Comparison of ENCODE assay signal across 8 cellular contexts in genomic region chr3:67113802-67114407, GRCh38.
A peak's percentile ranks its signal among the peaks of the same experiment; 100 is the strongest.
DNase-seq lines count a peak whose midpoint lies in the region; TF ChIP-seq lines count a peak whose summit lies in the region.

No MANE protein-coding gene starts in this region.

- in situ Hi-C loops in HAP-1 (cut with MboI; ENCODE audit: low sequenced_read_pairs): loop anchor here (25.0 kb wide), 2 partner anchors 248 to 1773 kb away; no protein-coding TSS in a partner anchor

- H3K4me1 ChIP-seq in HAP-1 (no peaks in the 10 kb centered on the region), Loucy (ENCODE audit: insufficient read depth, low read length, poor library complexity, severe bottlenecking) (no peaks in the 10 kb centered on the region), SJSA1 (replicated peaks) (no peaks in the 10 kb centered on the region), uterus (no peaks in the 10 kb centered on the region)

- H3K9ac ChIP-seq in Loucy (ENCODE audit: low read depth, low read length, poor library complexity, severe bottlenecking): no peak overlapping the region

- intact Hi-C loops in activated naive CD4-positive, alpha-beta T cell treated with anti-CD3 and anti-CD28 coated beads for 36 hours (cut with micrococcal nuclease): loop anchor here (1.0 to 10.0 kb wide), 9 partner anchors 142 to 1778 kb away; no protein-coding TSS in a partner anchor
- intact Hi-C loops in posterior vena cava (cut with DNase I) (loop anchor here in 1 of 2 donors (5.0 kb wide), 1 partner anchor 1763 kb away; no protein-coding TSS in a partner anchor), uterus (cut with DNase I; ENCODE audit: low total_unique reads) (no loop called here)

- DNase-seq in GM12864 (ENCODE audit: low read depth) (peak; percentile 62), HAP-1 (ENCODE audit: low spot score in 2 of 2) (peak; percentile 55 to 87), SJSA1 (ENCODE audit: low read depth in 1 of 2, low spot score in 2 of 2) (peak; percentile 54 to 68), glutamatergic neuron (peak; percentile 83), posterior vena cava (ENCODE audit: low spot score) (peak; percentile 88), uterus (peak; percentile 27 to 28)
- DNase-seq in activated naive CD4-positive, alpha-beta T cell treated with anti-CD3 and anti-CD28 coated beads for 36 hours: peak; percentile 94

- peaks cover 24% of the 10 kb centered on the region for H3K27me3 Mint-ChIP-seq in activated naive CD4-positive, alpha-beta T cell treated with anti-CD3 and anti-CD28 coated beads for 36 hours (ENCODE audit: low read depth)
- H3K27me3 Mint-ChIP-seq in glutamatergic neuron (ENCODE audit: unreplicated experiment): peaks cover 2% of the 10 kb centered on the region

- no peak overlapping the region for H2AFZ ChIP-seq in Loucy (ENCODE audit: low read length)

- no peak overlapping the region for H3K4me2 ChIP-seq in Loucy (ENCODE audit: low read depth, low read length, poor library complexity, severe bottlenecking)

- no peaks in the 10 kb centered on the region for H3K79me2 ChIP-seq in Loucy (ENCODE audit: insufficient read depth, low read length)

- CTCF ChIA-PET in activated naive CD4-positive, alpha-beta T cell treated with anti-CD3 and anti-CD28 coated beads for 36 hours (lab: Charles Lee): interaction anchor here (0.6 to 3.6 kb wide), 44 partner anchors 9 to 1780 kb away, joined by 3 to 39 read pairs (median 4); partner anchors contain the start of gene SUCLG2

- H3K4me3 ChIP-seq in GM12864 (ENCODE audit: low read depth, low read length) (no peak overlapping the region), HAP-1 (no peak overlapping the region), Loucy (ENCODE audit: low read length, poor library complexity, severe bottlenecking) (no peak overlapping the region), SJSA1 (no peak overlapping the region), uterus (no peak overlapping the region)

- H3K9me2 ChIP-seq in Loucy (replicated peaks; ENCODE audit: low read depth, low read length): no peaks in the 10 kb centered on the region

- peaks cover 4% of the 10 kb centered on the region for H3K4me1 Mint-ChIP-seq in activated naive CD4-positive, alpha-beta T cell treated with anti-CD3 and anti-CD28 coated beads for 36 hours (ENCODE audit: low read depth)
- H3K4me1 Mint-ChIP-seq in glutamatergic neuron (ENCODE audit: low read depth, unreplicated experiment): peaks cover 1% of the 10 kb centered on the region

- H3F3A ChIP-seq in Loucy (ENCODE audit: low read depth): no peaks in the 10 kb centered on the region

- TF ChIP-seq CTCF in GM12864 (IDR thresholded peaks at IDR 0.05; ENCODE audit: low read depth, low read length, missing control alignments) (peak; percentile 96), Loucy (conservative IDR thresholded peaks at IDR 0.05; ENCODE audit: low read length) (peak; percentile 98), glutamatergic neuron (IDR thresholded peaks at IDR 0.05; ENCODE audit: partially characterized antibody, unreplicated experiment) (peak; percentile 87), uterus (IDR thresholded peaks at IDR 0.05) (peak; percentile 30 to 60 (median 52))

- H3K27ac Mint-ChIP-seq in activated naive CD4-positive, alpha-beta T cell treated with anti-CD3 and anti-CD28 coated beads for 36 hours: no peak overlapping the region
- H3K27ac Mint-ChIP-seq in glutamatergic neuron (ENCODE audit: unreplicated experiment): no peak overlapping the region

- no peaks in the 10 kb centered on the region for H3K9me3 Mint-ChIP-seq in activated naive CD4-positive, alpha-beta T cell treated with anti-CD3 and anti-CD28 coated beads for 36 hours
- no peaks in the 10 kb centered on the region for H3K9me3 Mint-ChIP-seq in glutamatergic neuron (ENCODE audit: unreplicated experiment)

- H3K9me3 ChIP-seq in HAP-1: no peaks in the 10 kb centered on the region
- H3K9me3 ChIP-seq in Loucy (ENCODE audit: insufficient read depth, low read depth, low read length): no peaks in the 10 kb centered on the region
- H3K9me3 ChIP-seq in SJSA1 (replicated peaks): no peaks in the 10 kb centered on the region
- no peaks in the 10 kb centered on the region for H3K9me3 ChIP-seq in uterus

- H3K27me3 ChIP-seq in HAP-1 (ENCODE audit: low read depth) (no peaks in the 10 kb centered on the region), Loucy (ENCODE audit: insufficient read depth, low read length, poor library complexity, severe bottlenecking) (no peaks in the 10 kb centered on the region), SJSA1 (replicated peaks) (no peaks in the 10 kb centered on the region), uterus (no peaks in the 10 kb centered on the region)

- no peaks in the 10 kb centered on the region for H3K36me3 Mint-ChIP-seq in activated naive CD4-positive, alpha-beta T cell treated with anti-CD3 and anti-CD28 coated beads for 36 hours (ENCODE audit: low read depth)
- no peaks in the 10 kb centered on the region for H3K36me3 Mint-ChIP-seq in glutamatergic neuron (ENCODE audit: unreplicated experiment)

- H3K36me3 ChIP-seq in HAP-1 (replicated peaks): no peaks in the 10 kb centered on the region
- H3K36me3 ChIP-seq in Loucy (ENCODE audit: insufficient read depth, low read length): no peaks in the 10 kb centered on the region
- no peaks in the 10 kb centered on the region for H3K36me3 ChIP-seq in SJSA1
- no peaks in the 10 kb centered on the region for H3K36me3 ChIP-seq in uterus

- H3K4me3 Mint-ChIP-seq in activated naive CD4-positive, alpha-beta T cell treated with anti-CD3 and anti-CD28 coated beads for 36 hours: no peak overlapping the region
- H3K4me3 Mint-ChIP-seq in glutamatergic neuron (ENCODE audit: unreplicated experiment): no peak overlapping the region

- no peak for TF ChIP-seq POLR2A in uterus (IDR thresholded peaks at IDR 0.05)

- H3K27ac ChIP-seq in SJSA1 (no peak overlapping the region), uterus (no peak overlapping the region)

- no peaks in the 10 kb centered on the region for H4K20me1 ChIP-seq in Loucy (ENCODE audit: insufficient read depth, low read length, poor library complexity, severe bottlenecking)

Comparison
In these comparisons a context has a peak if more than half of its experiments do, and no peak if none do; other contexts are left out.
1. DNase-seq: peak in every context shown above with its lines; median percentile 94 in activated naive CD4-positive, alpha-beta T cell treated with anti-CD3 and anti-CD28 coated beads for 36 hours; 88 in posterior vena cava; 83 in glutamatergic neuron; 71 in HAP-1; 62 in GM12864; 61 in SJSA1; 28 in uterus.